ENCODE assay signal across 9 cellular contexts in the genomic region with DNA sequence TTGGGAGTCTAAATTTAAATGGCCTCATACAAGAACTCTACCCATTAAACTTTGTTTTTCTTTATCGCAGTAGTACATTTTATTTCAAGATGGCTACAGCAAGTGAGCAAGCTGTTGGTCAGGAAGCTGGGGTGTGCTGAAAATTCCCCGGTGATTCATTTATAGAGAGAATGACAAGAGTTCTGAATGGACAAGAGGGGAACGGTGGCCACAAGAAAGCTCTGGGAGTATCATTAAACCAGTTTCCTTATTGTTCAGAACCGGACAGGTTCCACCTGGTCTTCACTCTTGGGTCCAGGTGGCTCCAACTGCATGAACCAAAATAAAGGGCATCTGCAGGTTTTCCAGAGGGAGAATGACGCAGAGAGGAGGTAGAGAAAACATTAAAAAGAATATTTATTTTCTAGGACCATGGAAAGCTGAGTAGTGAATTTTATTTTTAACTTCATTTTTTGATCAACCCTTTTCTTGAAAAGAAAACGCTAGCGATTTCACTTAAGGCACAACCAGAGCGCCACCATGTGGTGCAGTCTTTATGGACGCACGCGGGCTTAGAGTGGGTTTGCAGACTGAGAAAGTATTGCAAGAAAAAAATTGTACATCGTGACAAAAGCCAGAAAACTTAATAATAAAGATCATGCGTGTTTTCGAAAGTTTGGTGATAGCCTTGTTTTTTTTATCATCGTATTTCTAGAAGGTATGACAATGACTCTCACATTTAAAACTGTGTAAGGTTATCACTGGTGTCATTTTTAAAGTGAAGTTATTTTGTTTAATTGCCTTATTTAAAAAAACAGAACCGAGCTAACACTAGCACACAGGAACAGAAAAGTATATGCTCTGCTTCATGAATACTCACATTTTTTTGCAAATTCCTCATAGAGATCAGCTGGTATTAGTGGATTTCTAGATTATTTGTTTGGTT.
DNase-seq lines count a peak whose midpoint lies in the region; ATAC-seq, FAIRE-seq and TF ChIP-seq lines count a peak whose summit lies in the region.
"Had no signal": no experiment of that assay in that cellular context is flagged by ENCODE, and none has a peak within 500 bp of the region (broad histone marks: within the 10 kb centered on the region; RNA-seq: fewer than 3 reads in every experiment).

No MANE protein-coding gene starts in this region.

- H3K4me2 ChIP-seq in DND-41 (ENCODE audit: insufficient read depth, low read length), result no peak overlapping the region
- no peak overlapping the region for H3K4me2 ChIP-seq in endothelial cell of umbilical vein (ENCODE audit: insufficient read depth, low read length)

- H3K4me1 ChIP-seq in DND-41 (ENCODE audit: insufficient read depth, low read length) (no peaks in the 10 kb centered on the region), Peyer's patch (no peaks in the 10 kb centered on the region), endothelial cell of umbilical vein (ENCODE audit: control insufficient read depth, extremely low read depth, insufficient read depth, low read length) (no peaks in the 10 kb centered on the region)

- CTCF ChIA-PET in endothelial cell of umbilical vein (lab: Charles Lee), result interaction anchor here (0.7 to 8.0 kb wide), 15 partner anchors 15 to 1091 kb away, joined by 3 to 243 read pairs (median 5); no protein-coding TSS in a partner anchor

- H3K36me3 ChIP-seq in DND-41 (ENCODE audit: insufficient read depth, low read length) (no peaks in the 10 kb centered on the region), Peyer's patch (no peaks in the 10 kb centered on the region), endothelial cell of umbilical vein (ENCODE audit: control insufficient read depth in 2 of 2, extremely low read depth in 1 of 2, insufficient read depth in 2 of 2, low read length in 2 of 2) (no peaks in the 10 kb centered on the region)

- intact Hi-C loops in endothelial cell of umbilical vein (cut with micrococcal nuclease) (loop anchor here (1.0 to 5.0 kb wide), 4 partner anchors 200 to 574 kb away; no protein-coding TSS in a partner anchor), CD14-positive monocyte (cut with micrococcal nuclease) (no loop called here)

- H3K27me3 Mint-ChIP-seq in nephron (ENCODE audit: low read depth), result no peaks in the 10 kb centered on the region
- no peaks in the 10 kb centered on the region for H3K27me3 Mint-ChIP-seq in CD14-positive monocyte (ENCODE audit: low read depth in 3 of 3)

- peak; percentile 94 for FAIRE-seq in endothelial cell of umbilical vein (lab: Jason Lieb, UNC)

- TF ChIP-seq CTCF in DND-41 (IDR thresholded peaks at IDR 0.05; ENCODE audit: borderline replicate concordance, extremely low read depth, low read length, poor library complexity, severe bottlenecking), result peak; percentile 37
- TF ChIP-seq CTCF in Peyer's patch (IDR thresholded peaks at IDR 0.05), result peak in 4 of 6 experiments; percentile 21 to 56 (median 46)
- TF ChIP-seq CTCF in endothelial cell of umbilical vein (IDR thresholded peaks at IDR 0.05; ENCODE audit: extremely low read depth in 1 of 2, insufficient read depth in 1 of 2, low read depth in 1 of 2, low read length in 2 of 2), result peak; percentile 66 to 71
- peak; percentile 84 to 89 (median 85) for TF ChIP-seq CTCF in nephron (IDR thresholded peaks at IDR 0.05; ENCODE audit: unreplicated experiment in 3 of 3)
- TF ChIP-seq CTCF in CD14-positive monocyte (IDR thresholded peaks at IDR 0.05), result no peak

- H3K4me1 Mint-ChIP-seq in nephron (peaks cover 6% of the 10 kb centered on the region), CD14-positive monocyte (no peaks in the 10 kb centered on the region)

- H3K9ac ChIP-seq in DND-41 (ENCODE audit: low read depth, low read length), result no peak overlapping the region
- H3K9ac ChIP-seq in endothelial cell of umbilical vein (replicated peaks; ENCODE audit: extremely low read depth, insufficient read depth, low read length), result no peak overlapping the region

- H3K27me3 ChIP-seq in DND-41 (ENCODE audit: insufficient read depth, low read length, poor library complexity), result no peaks in the 10 kb centered on the region
- H3K27me3 ChIP-seq in Peyer's patch, result no peaks in the 10 kb centered on the region
- peaks cover 0 to 5% of the 10 kb centered on the region in 2 experiments for H3K27me3 ChIP-seq in endothelial cell of umbilical vein (ENCODE audit: control insufficient read depth in 2 of 2, insufficient read depth in 2 of 2, low read length in 2 of 2)

- H3K27ac ChIP-seq in DND-41 (ENCODE audit: low read length), result no peak overlapping the region
- H3K27ac ChIP-seq in Peyer's patch, result no peak overlapping the region
- no peak overlapping the region for H3K27ac ChIP-seq in endothelial cell of umbilical vein (ENCODE audit: insufficient read depth, low read depth, low read length)
- H3K27ac ChIP-seq: skin epidermis had no signal

- H3K4me3 ChIP-seq in DND-41 (ENCODE audit: low read depth in 1 of 2, low read length in 2 of 2) (no peak overlapping the region), Peyer's patch (no peak overlapping the region), endothelial cell of umbilical vein (replicated peaks in 1 of 3; ENCODE audit: insufficient read depth in 1 of 3, low read depth in 1 of 3, low read length in 3 of 3) (no peak overlapping the region)
- H3K4me3 ChIP-seq: skin epidermis had no signal

- ATAC-seq in DND-41 (ENCODE audit: insufficient read depth, low read depth), result no peak
- ATAC-seq in GM21515 (IDR thresholded peaks at IDR 0.05; ENCODE audit: unreplicated experiment), result peak; percentile 44
- ATAC-seq in esophagus mucosa, result no peak

- H3K4me3 Mint-ChIP-seq in nephron (peak overlapping the region in 2 of 3 experiments; percentile 50 to 52), CD14-positive monocyte (no peak overlapping the region)

- TF ChIP-seq RAD21 in Ishikawa (IDR thresholded peaks at IDR 0.05; ENCODE audit: low read depth), result peak; percentile 94

- H3K9me3 Mint-ChIP-seq in nephron, result peaks cover 6% of the 10 kb centered on the region
- H3K9me3 Mint-ChIP-seq in CD14-positive monocyte, result no peaks in the 10 kb centered on the region

- no peak for TF ChIP-seq POLR2A in Peyer's patch (IDR thresholded peaks at IDR 0.05)
- TF ChIP-seq POLR2A in endothelial cell of umbilical vein (IDR thresholded peaks at IDR 0.05; ENCODE audit: low read depth, low read length), result no peak

- H3K79me2 ChIP-seq in DND-41 (ENCODE audit: insufficient read depth, low read length) (no peaks in the 10 kb centered on the region), endothelial cell of umbilical vein (ENCODE audit: control insufficient read depth, insufficient read depth, low read length) (no peaks in the 10 kb centered on the region)

- no peak overlapping the region for H3K27ac Mint-ChIP-seq in nephron
- no peak overlapping the region for H3K27ac Mint-ChIP-seq in CD14-positive monocyte

- H4K20me1 ChIP-seq in DND-41 (ENCODE audit: insufficient read depth, low read length), result no peaks in the 10 kb centered on the region
- H4K20me1 ChIP-seq in endothelial cell of umbilical vein (replicated peaks; ENCODE audit: control insufficient read depth, extremely low read depth, insufficient read depth, low read length), result no peaks in the 10 kb centered on the region

- no TSS peak for BruUV-seq in endothelial cell of umbilical vein (replicated peaks; lab: Mats Ljungman, UMichigan)

- no peak overlapping the region for H2AFZ ChIP-seq in DND-41 (ENCODE audit: low read depth, low read length)
- no peak overlapping the region for H2AFZ ChIP-seq in endothelial cell of umbilical vein (ENCODE audit: low read depth, low read length)

- POLR2A ChIA-PET in endothelial cell of umbilical vein (lab: Charles Lee), result no interaction called here

- no peaks in the 10 kb centered on the region for H3K9me3 ChIP-seq in DND-41 (ENCODE audit: insufficient read depth, low read length, severe bottlenecking)
- no peaks in the 10 kb centered on the region for H3K9me3 ChIP-seq in Peyer's patch
- H3K9me3 ChIP-seq in endothelial cell of umbilical vein (replicated peaks; ENCODE audit: control insufficient read depth, insufficient read depth, low read length), result no peaks in the 10 kb centered on the region

- no peak for TF ChIP-seq EP300 in Ishikawa (IDR thresholded peaks at IDR 0.05; ENCODE audit: borderline replicate concordance)

- dilution Hi-C loops in endothelial cell of umbilical vein (cut with MboI; ENCODE audit: extremely low pct_ligation_motif_present, low sequenced_read_pairs), result no loop called here

- H3K36me3 Mint-ChIP-seq in nephron (ENCODE audit: low read depth) (no peaks in the 10 kb centered on the region), CD14-positive monocyte (no peaks in the 10 kb centered on the region)

- no peaks in the 10 kb centered on the region for H3K9me1 ChIP-seq in endothelial cell of umbilical vein (replicated peaks; ENCODE audit: control insufficient read depth, extremely low read depth, insufficient read depth, low read length)

- DNase-seq in DND-41 (no peak), Peyer's patch (peak in 2 of 3 donors; percentile 50 to 65), endothelial cell of umbilical vein (ENCODE audit: low read depth, low spot score) (peak; percentile 65), CD14-positive monocyte (ENCODE audit: low spot score) (no peak)

TF ChIP-seq in Ishikawa, 13 proteins besides CTCF, POLR2A, EP300 and RAD21 (continues in another document):
- TF ChIP-seq FOXM1 (IDR thresholded peaks at IDR 0.05; ENCODE audit: borderline replicate concordance, low read depth), result no peak

TF ChIP-seq in endothelial cell of umbilical vein, 7 proteins besides CTCF, POLR2A, EP300 and RAD21:
- TF ChIP-seq JUN (IDR thresholded peaks at IDR 0.05; ENCODE audit: borderline replicate concordance, insufficient read depth, insufficient read length, low read depth) (no peak), GATA2 (IDR thresholded peaks at IDR 0.05; ENCODE audit: insufficient read depth, insufficient read length, low read depth, low read length) (no peak), MYC (IDR thresholded peaks at IDR 0.05; ENCODE audit: low read depth, low read length) (no peak), POLR2AphosphoS5 (IDR thresholded peaks at IDR 0.05; ENCODE audit: insufficient read depth, low read depth, low read length) (no peak)
- TF ChIP-seq, protein P1, sequence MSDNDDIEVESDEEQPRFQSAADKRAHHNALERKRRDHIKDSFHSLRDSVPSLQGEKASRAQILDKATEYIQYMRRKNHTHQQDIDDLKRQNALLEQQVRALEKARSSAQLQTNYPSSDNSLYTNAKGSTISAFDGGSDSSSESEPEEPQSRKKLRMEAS (IDR thresholded peaks at IDR 0.05; ENCODE audit: insufficient read depth, insufficient read length), result no peak

Comparison
In these comparisons a context has a peak if more than half of its experiments do, and no peak if none do; other contexts are left out.
1. DNase-seq: peak in Peyer's patch (2 of 3) and endothelial cell of umbilical vein (single experiment); none in DND-41 (single experiment) and CD14-positive monocyte (single experiment).
2. H3K4me3 Mint-ChIP-seq: peak in nephron (2 of 3); none in CD14-positive monocyte (0 of 2).